In the genomic region with DNA sequence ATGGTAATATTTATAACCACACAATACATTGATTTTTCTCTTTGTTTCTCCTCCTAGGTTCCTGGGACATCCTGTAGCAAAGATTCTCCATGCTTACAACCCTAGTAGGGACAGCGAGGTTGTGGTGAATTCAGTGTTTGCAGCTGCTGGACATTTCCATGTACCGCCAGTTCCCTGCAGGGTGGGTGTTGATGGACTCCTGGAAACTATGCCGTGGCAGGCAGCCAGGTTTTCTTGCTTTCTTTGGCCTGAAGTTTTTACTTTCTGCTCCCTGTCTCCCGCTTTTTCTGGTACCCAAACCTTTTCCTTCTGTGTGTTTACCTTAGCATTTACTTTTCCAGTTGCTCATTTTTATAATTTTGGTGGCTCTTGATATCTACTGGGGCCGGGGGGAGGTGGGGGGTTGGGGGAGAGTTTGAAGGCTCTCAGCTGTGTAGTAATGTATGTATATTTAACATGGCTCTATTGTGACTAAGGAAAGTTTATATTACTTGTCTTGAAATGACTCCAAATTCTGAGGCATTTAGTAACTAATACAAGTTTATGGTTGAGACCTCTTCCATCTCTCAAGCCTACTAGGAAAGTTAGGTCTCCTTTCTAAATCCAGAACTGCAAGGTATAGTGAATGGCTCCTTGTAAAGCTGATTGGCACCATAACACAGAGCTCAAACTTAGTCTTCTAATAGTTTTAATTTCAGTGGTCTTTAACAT, we compare ENCODE assay signal across 10 cellular contexts.
DNase-seq lines count a peak whose midpoint lies in the region; ATAC-seq and TF ChIP-seq lines count a peak whose summit lies in the region.
"Had no signal": no experiment of that assay in that cellular context is flagged by ENCODE, and none has a peak within 500 bp of the region (broad histone marks: within the 10 kb centered on the region; RNA-seq: fewer than 3 reads in every experiment).

No MANE protein-coding gene starts in this region.

- intact Hi-C loops in body of pancreas (cut with DNase I) (no loop called here), stomach (cut with DNase I; ENCODE audit: low total_unique reads) (no loop called here)

- peaks cover 30% of the 10 kb centered on the region for H3K4me1 ChIP-seq in body of pancreas
- peaks cover 0 to 25% (median 15%) of the 10 kb centered on the region in 4 donors for H3K4me1 ChIP-seq in stomach

- TF ChIP-seq POLR2A in body of pancreas (IDR thresholded peaks at IDR 0.05) (no peak), stomach (IDR thresholded peaks at IDR 0.05) (no peak)

- WGBS in body of pancreas, 2 donors = 26 to 29% methylated on average over 5 of the region's 5 CpGs
- WGBS in stomach, 5 donors = 16 to 32% (median 27%) methylated on average over 5 of the region's 5 CpGs

- TF ChIP-seq CTCF in body of pancreas (IDR thresholded peaks at IDR 0.05) = no peak
- TF ChIP-seq CTCF in kidney epithelial cell (IDR thresholded peaks at IDR 0.05; ENCODE audit: insufficient read depth, low read length, poor library complexity, severe bottlenecking) = no peak
- no peak for TF ChIP-seq CTCF in stomach (IDR thresholded peaks at IDR 0.05)

- ATAC-seq in body of pancreas = peak; percentile 27

- H3K27ac ChIP-seq in body of pancreas (peak overlapping the region in 1 of 4 donors; percentile 38), stomach (peak overlapping the region in 1 of 5 donors; percentile 43), caudate nucleus (ENCODE audit: low read depth, low read length) (no peak overlapping the region)
- H3K27ac ChIP-seq: upper lobe of left lung had no signal

- H3K9me3 ChIP-seq in body of pancreas (peaks cover 0 to 6% (median 0%) of the 10 kb centered on the region in 3 donors), stomach (no peaks in the 10 kb centered on the region)
- H3K9me3 ChIP-seq: upper lobe of left lung had no signal

- H3K27me3 ChIP-seq in body of pancreas (no peaks in the 10 kb centered on the region), kidney epithelial cell (ENCODE audit: control insufficient read depth, insufficient read depth, low read length) (no peaks in the 10 kb centered on the region), stomach (no peaks in the 10 kb centered on the region)
- H3K27me3 ChIP-seq: upper lobe of left lung had no signal

- no peak for TF ChIP-seq EP300 in stomach (IDR thresholded peaks at IDR 0.05)

- no peaks in the 10 kb centered on the region for H3K36me3 ChIP-seq in body of pancreas (replicated peaks in 1 of 2; ENCODE audit: insufficient read depth in 1 of 2, low read depth in 2 of 2)
- H3K36me3 ChIP-seq in kidney epithelial cell (ENCODE audit: control insufficient read depth, insufficient read depth, low read length) = no peaks in the 10 kb centered on the region
- H3K36me3 ChIP-seq in stomach = peaks cover 0 to 33% (median 23%) of the 10 kb centered on the region in 4 donors

- H3K4me3 ChIP-seq in body of pancreas = no peak overlapping the region
- H3K4me3 ChIP-seq in kidney epithelial cell (ENCODE audit: low read depth, low read length) = no peak overlapping the region
- H3K4me3 ChIP-seq in stomach = no peak overlapping the region
- H3K4me3 ChIP-seq: upper lobe of left lung had no signal

- DNase-seq in HS-27A (ENCODE audit: low read depth) (peak; percentile 38), body of pancreas (peak; percentile 60 to 77 (median 62)), kidney epithelial cell (ENCODE audit: low read depth) (peak; percentile 10), stomach (peak; percentile 60), nucleus accumbens (lab: John Stamatoyannopoulos, UW) (no peak), NAMALWA (ENCODE audit: low spot score) (no peak), caudate nucleus (lab: John Stamatoyannopoulos, UW) (no peak)
- DNase-seq in stimulated activated CD4-positive, alpha-beta T cell treated with anti-CD3 and anti-CD28 coated beads, Interleukin-1b, Interleukin-23, amount 100 ng/mL, for 48 hours = no peak
- DNase-seq: activated naive CD4-positive, alpha-beta T cell; upper lobe of left lung had no signal

Comparison
In these comparisons a context has a peak if more than half of its experiments do, and no peak if none do; other contexts are left out.
1. DNase-seq: peak in HS-27A (single experiment), body of pancreas (4 of 4), kidney epithelial cell (single experiment) and stomach (single experiment); none in nucleus accumbens (0 of 56), NAMALWA (single experiment), caudate nucleus (0 of 61) and stimulated activated CD4-positive, alpha-beta T cell treated with anti-CD3 and anti-CD28 coated beads, Interleukin-1b, Interleukin-23, amount 100 ng/mL, for 48 hours (single experiment).